In the genomic region with DNA sequence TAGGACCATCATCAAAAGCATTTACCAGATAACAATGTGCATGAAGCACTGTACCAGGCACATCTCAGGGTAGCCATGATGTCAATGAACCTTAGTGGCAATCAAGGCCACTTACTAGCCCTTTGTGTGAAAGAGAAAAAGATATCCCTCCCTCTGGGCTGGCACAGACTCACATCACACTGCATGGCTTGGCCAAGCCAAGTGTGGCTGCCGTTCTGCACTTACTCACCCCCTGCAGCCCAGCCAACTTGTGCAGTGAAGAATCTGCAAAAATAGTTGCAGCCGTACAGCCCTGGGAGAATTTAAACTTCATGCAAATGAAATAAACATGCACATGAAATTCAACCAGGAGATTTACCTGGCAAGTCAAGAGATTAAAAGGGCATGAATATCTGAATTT, we compare ENCODE assay signal across 19 cellular contexts.
DNase-seq lines count a peak whose midpoint lies in the region; ATAC-seq and TF ChIP-seq lines count a peak whose summit lies in the region.
"Had no signal": no experiment of that assay in that cellular context is flagged by ENCODE, and none has a peak within 500 bp of the region (broad histone marks: within the 10 kb centered on the region; RNA-seq: fewer than 3 reads in every experiment).

No MANE protein-coding gene starts in this region.

- H3K4me1 ChIP-seq in SK-N-SH (ENCODE audit: control insufficient read depth in 1 of 2, insufficient read depth in 2 of 2, low read depth in 1 of 2, low read length in 1 of 2) (peaks cover 9 to 12% of the 10 kb centered on the region in 2 experiments; a peak in 3 of 4 replicates), aorta (ENCODE audit: control insufficient read depth in 1 of 2, insufficient read depth in 2 of 2, low read length in 2 of 2) (peaks cover 2 to 7% of the 10 kb centered on the region in 2 donors)

- no peaks in the 10 kb centered on the region for H4K20me1 ChIP-seq in SK-N-SH (ENCODE audit: insufficient read depth)

- no peak overlapping the region for H3K9ac ChIP-seq in SK-N-SH
- H3K9ac ChIP-seq: KMS-11 had no signal

- H3K27me3 ChIP-seq in SK-N-SH (ENCODE audit: insufficient read depth): no peaks in the 10 kb centered on the region
- no peaks in the 10 kb centered on the region for H3K27me3 ChIP-seq in aorta (ENCODE audit: control insufficient read depth in 1 of 2, insufficient read depth in 2 of 2, low read length in 1 of 2)

- H3K9me3 ChIP-seq in SK-N-SH (no peaks in the 10 kb centered on the region), aorta (ENCODE audit: control insufficient read depth, low read length) (no peaks in the 10 kb centered on the region)

- H3K27ac Mint-ChIP-seq in chondrocyte (ENCODE audit: unreplicated experiment): no peak overlapping the region
- H3K27ac Mint-ChIP-seq: HFFc6 had no signal

- no peaks in the 10 kb centered on the region for H3K79me2 ChIP-seq in SK-N-SH (ENCODE audit: insufficient read depth)

- H3K4me3 ChIP-seq in SK-N-SH (ENCODE audit: low read depth in 2 of 2, low read length in 1 of 2) (no peak overlapping the region), fibroblast of mammary gland (ENCODE audit: control insufficient read depth, low read depth, low read length) (no peak overlapping the region), aorta (ENCODE audit: low read length in 2 of 2) (no peak overlapping the region)

- peak overlapping the region; percentile 21; the same call in 1 of the 2 replicates for H3K4me2 ChIP-seq in SK-N-SH
- H3K4me2 ChIP-seq: KMS-11 had no signal

- H3K27me3 Mint-ChIP-seq in chondrocyte (ENCODE audit: low read depth): no peaks in the 10 kb centered on the region

- peaks cover 38% of the 10 kb centered on the region for H3K4me1 Mint-ChIP-seq in chondrocyte (ENCODE audit: low read depth)

- H3K27ac ChIP-seq in SK-N-SH (ENCODE audit: low read depth in 2 of 2, low read length in 1 of 2) (peak overlapping the region in 1 of 2 experiments; percentile 36; a peak in 1 of 4 replicates), aorta (ENCODE audit: low read depth in 1 of 2, low read length in 2 of 2) (no peak overlapping the region)
- H3K27ac ChIP-seq: C4-2B, HL-60, KMS-11 had no signal

- H3K4me3 Mint-ChIP-seq in chondrocyte (ENCODE audit: unreplicated experiment): no peak overlapping the region
- H3K4me3 Mint-ChIP-seq: HFFc6 had no signal

- TF ChIP-seq CTCF in SK-N-SH (IDR thresholded peaks at IDR 0.05): no peak
- no peak for TF ChIP-seq CTCF in fibroblast of mammary gland (conservative IDR thresholded peaks at IDR 0.05; ENCODE audit: control insufficient read depth, insufficient read depth, low read depth, low read length)
- TF ChIP-seq CTCF in chondrocyte (IDR thresholded peaks at IDR 0.05): no peak

- H3F3A ChIP-seq in SK-N-SH (replicated peaks; ENCODE audit: insufficient read depth): peaks cover 15% of the 10 kb centered on the region

- no peaks in the 10 kb centered on the region for H3K36me3 ChIP-seq in SK-N-SH (replicated peaks in 1 of 2; ENCODE audit: control insufficient read depth in 1 of 2, insufficient read depth in 2 of 2, low read length in 1 of 2)
- H3K36me3 ChIP-seq in aorta (ENCODE audit: control insufficient read depth in 1 of 2, insufficient read depth in 2 of 2, low read length in 1 of 2): no peaks in the 10 kb centered on the region

- H2AFZ ChIP-seq in SK-N-SH (ENCODE audit: low read depth): peak overlapping the region; percentile 3; the same call in 1 of the 2 replicates

- DNase-seq in Right ventricle myocardium superior (no peak), left cardiac atrium (no peak), SK-N-SH (no peak), fibroblast of mammary gland (ENCODE audit: low read depth) (peak; percentile 21), aorta (peak; percentile 62 to 81), chondrocyte (ENCODE audit: low spot score) (no peak)
- DNase-seq in stimulated activated naive CD4-positive, alpha-beta T cell (lab: John Stamatoyannopoulos, UW): no peak
- no peak for DNase-seq in stimulated activated CD4-positive, alpha-beta T cell treated with anti-CD3 and anti-CD28 coated beads, Interleukin-4, amount 100 ng/mL, for 4 hours
- DNase-seq: DMS79 treated with DMSO at 0.1 percent for 48 hours, GDM1, H7, HFFc6, NCI-H1048, NCI-H1436, NCI-H2029, OCI-M1 had no signal

- intact Hi-C loops in Right ventricle myocardium superior (cut with DNase I) (no loop called here), left cardiac atrium (cut with DNase I) (no loop called here), aorta (cut with DNase I) (no loop called here)

- no peaks in the 10 kb centered on the region for H3K9me3 Mint-ChIP-seq in chondrocyte (ENCODE audit: low read depth)

- 44% methylated on average over 2 of the region's 2 CpGs for WGBS in SK-N-SH (ENCODE audit: low lambda C conversion rate)
- 0 to 9% methylated on average over 2 of the region's 2 CpGs for WGBS in aorta, 2 donors

- CTCF ChIA-PET in SK-N-SH (lab: Yijun Ruan, JAX): no interaction called here

- ATAC-seq in Right ventricle myocardium superior (ENCODE audit: poor library complexity) (peak; percentile 61), left cardiac atrium (no peak), aorta (ENCODE audit: low FRiP score) (peak; percentile 71)

- H3K36me3 Mint-ChIP-seq in chondrocyte (ENCODE audit: low read depth): no peaks in the 10 kb centered on the region

- no peak for TF ChIP-seq EP300 in SK-N-SH (IDR thresholded peaks at IDR 0.05; ENCODE audit: borderline replicate concordance in 1 of 2, low read depth in 1 of 2, low read length in 1 of 2)

- POLR2A ChIA-PET in SK-N-SH (lab: Yijun Ruan, JAX): no interaction called here

- H3K9me2 ChIP-seq in SK-N-SH: no peaks in the 10 kb centered on the region

- TF ChIP-seq RAD21 in SK-N-SH (IDR thresholded peaks at IDR 0.05; ENCODE audit: low read length): no peak

TF ChIP-seq in SK-N-SH, 30 proteins besides CTCF, POLR2A, EP300 and RAD21:
- TF ChIP-seq MEF2A (IDR thresholded peaks at IDR 0.05; ENCODE audit: borderline replicate concordance, low read depth) (no peak), NFIC (IDR thresholded peaks at IDR 0.05; ENCODE audit: borderline replicate concordance) (peak; percentile 48), FOXJ3 (CRISPR knock-in tag; IDR thresholded peaks at IDR 0.05) (no peak)

Comparison
In these comparisons a context has a peak if more than half of its experiments do, and no peak if none do; other contexts are left out.
1. ATAC-seq: peak in Right ventricle myocardium superior (single experiment) and aorta (single experiment); none in left cardiac atrium (0 of 2).
2. DNase-seq: peak in fibroblast of mammary gland (single experiment) and aorta (2 of 2); none in Right ventricle myocardium superior (single experiment), left cardiac atrium (single experiment), SK-N-SH (single experiment), stimulated activated naive CD4-positive, alpha-beta T cell (0 of 6), chondrocyte (single experiment) and stimulated activated CD4-positive, alpha-beta T cell treated with anti-CD3 and anti-CD28 coated beads, Interleukin-4, amount 100 ng/mL, for 4 hours (0 of 2).